ENCODE assay signal across 20 cellular contexts in the genomic region with DNA sequence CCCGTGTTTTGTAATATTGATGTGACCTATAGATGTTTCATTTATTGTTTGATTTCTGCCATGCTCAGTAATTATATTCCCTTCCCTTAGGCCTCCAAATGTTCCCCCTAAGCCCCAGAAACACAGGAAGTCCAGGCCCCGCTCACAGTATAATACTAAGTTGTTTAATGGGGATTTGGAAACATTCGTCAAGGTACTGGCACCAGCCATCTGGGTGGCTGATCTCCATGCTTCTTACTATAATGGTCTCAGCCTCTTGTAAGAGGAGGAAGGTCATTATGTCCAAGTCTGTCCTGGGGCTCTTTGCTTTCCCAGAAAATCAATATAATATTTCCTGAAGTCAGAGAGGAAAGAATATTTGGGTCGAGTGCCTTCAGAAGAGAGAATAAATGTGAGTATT.
"Had no signal": no experiment of that assay in that cellular context is flagged by ENCODE, and none has a peak within 500 bp of the region (broad histone marks: within the 10 kb centered on the region; RNA-seq: fewer than 3 reads in every experiment).

No MANE protein-coding gene starts in this region.

- H3K36me3 Mint-ChIP-seq: memory B cell; naive thymus-derived CD4-positive, alpha-beta T cell had no signal

- H3K4me3 Mint-ChIP-seq: activated T-cell treated with anti-CD3 and anti-CD28 coated beads, Interleukin-2, amount 50 U/mL, for 72 hours; memory B cell; naive thymus-derived CD4-positive, alpha-beta T cell; stimulated activated naive CD8-positive, alpha-beta T cell treated with anti-CD3 and anti-CD28 coated beads, Interleukin-15, amount 100 ng/mL, for 72 hours; T-helper 17 cell had no signal

- H3K4me1 Mint-ChIP-seq: memory B cell; stimulated activated naive CD8-positive, alpha-beta T cell treated with anti-CD3 and anti-CD28 coated beads, Interleukin-15, amount 100 ng/mL, for 72 hours had no signal

- H3K27me3 Mint-ChIP-seq: memory B cell; stimulated activated naive CD8-positive, alpha-beta T cell treated with anti-CD3 and anti-CD28 coated beads, Interleukin-15, amount 100 ng/mL, for 72 hours had no signal

- ATAC-seq: activated T-cell treated with anti-CD3 and anti-CD28 coated beads, Interleukin-2, amount 50 U/mL, for 72 hours; naive thymus-derived CD4-positive, alpha-beta T cell; psoas muscle; right cardiac atrium; stimulated activated naive CD8-positive, alpha-beta T cell treated with anti-CD3 and anti-CD28 coated beads, Interleukin-15, amount 100 ng/mL, for 72 hours; T-helper 17 cell had no signal

- H3K36me3 ChIP-seq: ascending aorta, esophagus squamous epithelium, ovary, suprapubic skin, transverse colon had no signal

- H3K27ac ChIP-seq: ascending aorta, esophagus squamous epithelium, ovary, suprapubic skin, transverse colon had no signal

- H3K9me3 Mint-ChIP-seq: activated T-cell treated with anti-CD3 and anti-CD28 coated beads, Interleukin-2, amount 50 U/mL, for 72 hours; memory B cell; naive thymus-derived CD4-positive, alpha-beta T cell; stimulated activated naive CD8-positive, alpha-beta T cell treated with anti-CD3 and anti-CD28 coated beads, Interleukin-15, amount 100 ng/mL, for 72 hours had no signal

- H3K27ac Mint-ChIP-seq: activated T-cell treated with anti-CD3 and anti-CD28 coated beads, Interleukin-2, amount 50 U/mL, for 72 hours; memory B cell; naive thymus-derived CD4-positive, alpha-beta T cell; stimulated activated naive CD8-positive, alpha-beta T cell treated with anti-CD3 and anti-CD28 coated beads, Interleukin-15, amount 100 ng/mL, for 72 hours; T-helper 17 cell had no signal

- H3K9me3 ChIP-seq: ascending aorta, esophagus squamous epithelium, ovary, psoas muscle, suprapubic skin, transverse colon had no signal

- DNase-seq: activated CD4-positive, alpha-beta T cell treated with anti-CD3 and anti-CD28 coated beads, Interleukin-2, amount 50 U/mL, for 4 hours; activated effector memory CD4-positive, alpha-beta T cell treated with anti-CD3 and anti-CD28 coated beads, Interleukin-2, amount 50 U/mL, for 16 hours; activated naive CD4-positive, alpha-beta T cell treated with anti-CD3 and anti-CD28 coated beads, Interleukin-2, amount 50 U/mL, for 16 hours; activated T-cell treated with anti-CD3 and anti-CD28 coated beads, Interleukin-2, amount 50 U/mL, for 72 hours; cerebellar nuclear complex; cortex of kidney; effector CD4-positive, alpha-beta T cell; esophagus squamous epithelium; naive thymus-derived CD4-positive, alpha-beta T cell; ovary; psoas muscle; right cardiac atrium; stimulated activated CD4-positive, alpha-beta T cell treated with anti-CD3 and anti-CD28 coated beads, Interleukin-2, amount 100 ng/mL, for 48 hours; stimulated activated naive CD8-positive, alpha-beta T cell treated with anti-CD3 and anti-CD28 coated beads, Interleukin-15, amount 100 ng/mL, for 72 hours; T-helper 17 cell; transverse colon had no signal

- H3K4me3 ChIP-seq: ascending aorta, esophagus squamous epithelium, ovary, psoas muscle, skin epidermis, suprapubic skin, transverse colon had no signal

- H3K27me3 ChIP-seq: ascending aorta, esophagus squamous epithelium, ovary, suprapubic skin, transverse colon had no signal
